In genomic region chr4:43875655-43876054, GRCh38 we compare ENCODE assay signal across 25 cellular contexts.
"Had no signal": no experiment of that assay in that cellular context is flagged by ENCODE, and none has a peak within 500 bp of the region (broad histone marks: within the 10 kb centered on the region; RNA-seq: fewer than 3 reads in every experiment).

No MANE protein-coding gene starts in this region.

- H3K36me3 Mint-ChIP-seq: IgD-negative memory B cell had no signal

- H3K9ac ChIP-seq: KMS-11 had no signal

- H3K4me1 Mint-ChIP-seq: IgD-negative memory B cell had no signal

- FAIRE-seq: HTR-8/SVneo, K562 had no signal

- ATAC-seq: K562, Panc1, PC-3, SK-N-SH treated with all-trans-retinoic acid at 6 μM for 48 hours had no signal

- H3K4me2 ChIP-seq: KMS-11 had no signal

- H3K27ac Mint-ChIP-seq: IgD-negative memory B cell had no signal

- H3K4me3 Mint-ChIP-seq: IgD-negative memory B cell had no signal

- H3K27ac ChIP-seq: HL-60, KMS-11, RWPE1 had no signal

- DNase-seq: Kasumi-1; MM.1S; NCI-H1092 treated with DMSO at 0.1 percent for 48 hours; NCI-H1436; NCI-H187; NCI-H2029; NCI-H2081 treated with DMSO at 0.1 percent for 48 hours; NCI-H2171; NCI-H226; NCI-H446; NCI-H510A; NCI-H524 treated with DMSO at 0.1 percent for 48 hours; NCI-H69; NCI-H774; NK-92 treated with Interleukin-12 subunit alpha and Interleukin-12 subunit beta, amount 100 ng/mL, for 24 hours; PC-3; SHP77 had no signal

- H3K4me3 ChIP-seq: K562 had no signal

- H3K27me3 Mint-ChIP-seq: IgD-negative memory B cell had no signal
